ENCODE assay signal across 11 cellular contexts in genomic region chr14:71206766-71207371, GRCh38.
DNase-seq lines count a peak whose midpoint lies in the region; ATAC-seq and TF ChIP-seq lines count a peak whose summit lies in the region.
"Had no signal": no experiment of that assay in that cellular context is flagged by ENCODE, and none has a peak within 500 bp of the region (broad histone marks: within the 10 kb centered on the region; RNA-seq: fewer than 3 reads in every experiment).

No MANE protein-coding gene starts in this region.

- H3K27ac ChIP-seq in right atrium auricular region (no peak overlapping the region), aorta (ENCODE audit: low read depth in 1 of 2, low read length in 2 of 2) (peak overlapping the region in 1 of 2 donors; percentile 34)
- H3K27ac ChIP-seq: C4-2B, esophagus squamous epithelium, KMS-11 had no signal

- H3K9me3 Mint-ChIP-seq in activated T-cell treated with anti-CD3 and anti-CD28 coated beads, Interleukin-2, amount 50 U/mL, for 24 hours = peaks cover 7% of the 10 kb centered on the region
- H3K9me3 Mint-ChIP-seq in activated CD4-positive, alpha-beta T cell treated with anti-CD3 and anti-CD28 coated beads for 36 hours (ENCODE audit: low read depth) = peaks cover 3% of the 10 kb centered on the region

- H3K27me3 ChIP-seq in right atrium auricular region (no peaks in the 10 kb centered on the region), aorta (ENCODE audit: control insufficient read depth in 1 of 2, insufficient read depth in 2 of 2, low read length in 1 of 2) (no peaks in the 10 kb centered on the region)
- H3K27me3 ChIP-seq: esophagus squamous epithelium had no signal

- no peak overlapping the region for H3K4me3 Mint-ChIP-seq in activated T-cell treated with anti-CD3 and anti-CD28 coated beads, Interleukin-2, amount 50 U/mL, for 24 hours
- no peak overlapping the region for H3K4me3 Mint-ChIP-seq in activated CD4-positive, alpha-beta T cell treated with anti-CD3 and anti-CD28 coated beads for 36 hours

- CTCF ChIA-PET in activated CD4-positive, alpha-beta T cell treated with anti-CD3 and anti-CD28 coated beads for 36 hours (lab: Charles Lee) = interaction anchor here (0.6 kb wide), 1 partner anchor 565 kb away, joined by 3 read pairs; no protein-coding TSS in a partner anchor

- peaks cover 3% of the 10 kb centered on the region for H3K4me1 Mint-ChIP-seq in activated T-cell treated with anti-CD3 and anti-CD28 coated beads, Interleukin-2, amount 50 U/mL, for 24 hours (ENCODE audit: low read depth)
- peaks cover 2% of the 10 kb centered on the region for H3K4me1 Mint-ChIP-seq in activated CD4-positive, alpha-beta T cell treated with anti-CD3 and anti-CD28 coated beads for 36 hours

- intact Hi-C loops in aorta (cut with DNase I) = loop anchor here in 1 of 2 donors (5.0 kb wide), 1 partner anchor 35 kb away; no protein-coding TSS in a partner anchor
- intact Hi-C loops in activated CD4-positive, alpha-beta T cell treated with anti-CD3 and anti-CD28 coated beads for 36 hours (cut with DNase I, micrococcal nuclease) = no loop called here

- H3K4me3 ChIP-seq in astrocyte of the cerebellum (ENCODE audit: low read depth, low read length) (no peak overlapping the region), right atrium auricular region (no peak overlapping the region), aorta (ENCODE audit: low read length in 2 of 2) (no peak overlapping the region)
- H3K4me3 ChIP-seq: esophagus squamous epithelium had no signal

- H3K27me3 Mint-ChIP-seq in activated T-cell treated with anti-CD3 and anti-CD28 coated beads, Interleukin-2, amount 50 U/mL, for 24 hours = no peaks in the 10 kb centered on the region
- peaks cover 6% of the 10 kb centered on the region for H3K27me3 Mint-ChIP-seq in activated CD4-positive, alpha-beta T cell treated with anti-CD3 and anti-CD28 coated beads for 36 hours

- ATAC-seq in aorta (ENCODE audit: low FRiP score) (peak; percentile 90), HG03571 (IDR thresholded peaks at IDR 0.05; ENCODE audit: unreplicated experiment) (no peak)
- no peak for ATAC-seq in activated CD4-positive, alpha-beta T cell treated with anti-CD3 and anti-CD28 coated beads for 36 hours

- H3K27ac Mint-ChIP-seq in activated T-cell treated with anti-CD3 and anti-CD28 coated beads, Interleukin-2, amount 50 U/mL, for 24 hours = no peak overlapping the region
- H3K27ac Mint-ChIP-seq in activated CD4-positive, alpha-beta T cell treated with anti-CD3 and anti-CD28 coated beads for 36 hours = no peak overlapping the region

- peak; percentile 3 for DNase-seq in NCI-H2227 (lab: John Stamatoyannopoulos, UW; ENCODE audit: unreplicated experiment)
- no peak for DNase-seq in NCI-H2227 treated with DMSO at 0.1 percent for 48 hours (lab: John Stamatoyannopoulos, UW)
- DNase-seq in astrocyte of the cerebellum (ENCODE audit: low read depth) = peak; percentile 56
- peak; percentile 60 for DNase-seq in right atrium auricular region (ENCODE audit: low spot score)
- DNase-seq in aorta = peak; percentile 88 to 92
- no peak for DNase-seq in activated T-cell treated with anti-CD3 and anti-CD28 coated beads, Interleukin-2, amount 50 U/mL, for 24 hours
- no peak for DNase-seq in activated CD4-positive, alpha-beta T cell treated with anti-CD3 and anti-CD28 coated beads for 36 hours
- DNase-seq: esophagus squamous epithelium had no signal

- in situ Hi-C loops in astrocyte of the cerebellum (cut with HindIII; ENCODE audit: low sequenced_read_pairs) = no loop called here

- no peaks in the 10 kb centered on the region for H3K36me3 Mint-ChIP-seq in activated T-cell treated with anti-CD3 and anti-CD28 coated beads, Interleukin-2, amount 50 U/mL, for 24 hours (ENCODE audit: low read depth)
- no peaks in the 10 kb centered on the region for H3K36me3 Mint-ChIP-seq in activated CD4-positive, alpha-beta T cell treated with anti-CD3 and anti-CD28 coated beads for 36 hours (ENCODE audit: low read depth)

- H3K36me3 ChIP-seq in right atrium auricular region (no peaks in the 10 kb centered on the region), aorta (ENCODE audit: control insufficient read depth in 1 of 2, insufficient read depth in 2 of 2, low read length in 1 of 2) (no peaks in the 10 kb centered on the region)
- H3K36me3 ChIP-seq: esophagus squamous epithelium had no signal

- no peaks in the 10 kb centered on the region for H3K4me1 ChIP-seq in right atrium auricular region
- H3K4me1 ChIP-seq in aorta (ENCODE audit: control insufficient read depth in 1 of 2, insufficient read depth in 2 of 2, low read length in 2 of 2) = no peaks in the 10 kb centered on the region

- H3K9me3 ChIP-seq in right atrium auricular region (no peaks in the 10 kb centered on the region), aorta (ENCODE audit: control insufficient read depth, low read length) (no peaks in the 10 kb centered on the region)
- H3K9me3 ChIP-seq: esophagus squamous epithelium had no signal

- WGBS in aorta, 2 donors = 4 to 6% methylated on average over 7 of the region's 7 CpGs

- TF ChIP-seq CTCF in astrocyte of the cerebellum (IDR thresholded peaks at IDR 0.05; ENCODE audit: low read depth, low read length, missing control alignments) (no peak), right atrium auricular region (IDR thresholded peaks at IDR 0.05) (no peak)

- POLR2A ChIA-PET in activated CD4-positive, alpha-beta T cell treated with anti-CD3 and anti-CD28 coated beads for 36 hours (lab: Charles Lee) = no interaction called here

Comparison
In these comparisons a context has a peak if more than half of its experiments do, and no peak if none do; other contexts are left out.
1. DNase-seq: peak in NCI-H2227 (single experiment), astrocyte of the cerebellum (single experiment), right atrium auricular region (single experiment) and aorta (2 of 2); none in NCI-H2227 treated with DMSO at 0.1 percent for 48 hours (single experiment), activated T-cell treated with anti-CD3 and anti-CD28 coated beads, Interleukin-2, amount 50 U/mL, for 24 hours (single experiment) and activated CD4-positive, alpha-beta T cell treated with anti-CD3 and anti-CD28 coated beads for 36 hours (single experiment).